22 cellular contexts compared by ENCODE assay signal in the genomic region with DNA sequence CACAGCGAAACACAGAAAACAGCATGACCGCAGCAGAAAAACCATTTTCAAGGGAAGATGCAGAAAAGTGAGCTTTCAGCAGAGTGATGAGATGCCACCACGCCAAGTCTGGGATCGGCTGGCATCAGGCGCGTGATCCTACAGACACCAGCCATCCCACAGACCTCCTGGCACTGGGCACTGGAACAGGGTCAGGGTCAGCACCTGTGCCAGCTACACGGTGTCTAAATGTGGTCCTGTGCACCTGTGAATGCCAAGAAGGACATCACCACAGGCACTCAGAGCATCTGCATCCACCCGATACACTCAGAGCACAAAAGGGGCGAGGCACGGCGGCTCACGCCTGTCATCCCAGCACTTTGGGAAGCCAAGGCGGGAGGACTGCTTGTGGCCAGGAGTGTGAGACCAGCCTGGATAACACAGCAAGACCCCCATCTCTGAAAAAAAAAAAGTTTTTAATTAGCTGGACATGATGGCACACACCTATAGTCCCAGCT.
"Had no signal": no experiment of that assay in that cellular context is flagged by ENCODE, and none has a peak within 500 bp of the region (broad histone marks: within the 10 kb centered on the region; RNA-seq: fewer than 3 reads in every experiment).

No MANE protein-coding gene starts in this region.

- H3K4me2 ChIP-seq: smooth muscle cell had no signal

- H3K4me1 ChIP-seq: left lung, pancreas, right lobe of liver, thyroid gland, vagina had no signal

- H3K36me3 ChIP-seq: left lung, pancreas, right lobe of liver, stomach, thyroid gland, vagina had no signal

- H3K9me3 ChIP-seq: left lung, mucosa of descending colon, pancreas, right lobe of liver, stomach, thyroid gland, vagina had no signal

- H3K36me3 Mint-ChIP-seq: mesothelial cell of epicardium; stimulated activated effector memory CD8-positive, alpha-beta T cell treated with anti-CD3 and anti-CD28 coated beads, Interleukin-12 subunit alpha, Interleukin-12 subunit beta, amount 100 ng/mL, for 72 hours had no signal

- H3K9me3 Mint-ChIP-seq: mesothelial cell of epicardium; naive thymus-derived CD8-positive, alpha-beta T cell; stimulated activated effector memory CD8-positive, alpha-beta T cell treated with anti-CD3 and anti-CD28 coated beads, Interleukin-12 subunit alpha, Interleukin-12 subunit beta, amount 100 ng/mL, for 72 hours had no signal

- H3K4me3 Mint-ChIP-seq: memory B cell; mesothelial cell of epicardium; naive thymus-derived CD8-positive, alpha-beta T cell; nephron progenitor cell; stimulated activated effector memory CD8-positive, alpha-beta T cell treated with anti-CD3 and anti-CD28 coated beads, Interleukin-12 subunit alpha, Interleukin-12 subunit beta, amount 100 ng/mL, for 72 hours had no signal

- H3K4me1 Mint-ChIP-seq: mesothelial cell of epicardium had no signal

- H3K27ac ChIP-seq: left lung, pancreas, right lobe of liver, stomach, thyroid gland, vagina had no signal

- DNase-seq: cortex of kidney; left cardiac atrium; nephron progenitor cell; occipital lobe; retina; stimulated activated CD4-positive, alpha-beta T cell treated with anti-CD3 and anti-CD28 coated beads, Interleukin-2, amount 100 ng/mL, for 24 hours; stimulated activated CD4-positive, alpha-beta T cell treated with anti-CD3 and anti-CD28 coated beads, Interleukin-4, amount 100 ng/mL, for 24 hours; stimulated activated naive CD4-positive, alpha-beta T cell treated with Interleukin-2 at 50 U/mL for 16 hours; stomach; thyroid gland; trophoblast cell had no signal

- H3K27me3 ChIP-seq: left lung, pancreas, right lobe of liver, thyroid gland, vagina had no signal

- ATAC-seq: left cardiac atrium; left lung; mucosa of descending colon; naive thymus-derived CD8-positive, alpha-beta T cell; pancreas; right lobe of liver; stimulated activated effector memory CD8-positive, alpha-beta T cell treated with anti-CD3 and anti-CD28 coated beads, Interleukin-12 subunit alpha, Interleukin-12 subunit beta, amount 100 ng/mL, for 72 hours had no signal

- H3K4me3 ChIP-seq: left lung, lung, mucosa of descending colon, pancreas, right lobe of liver, smooth muscle cell, stomach, thyroid gland, vagina had no signal

- H3K27ac Mint-ChIP-seq: memory B cell; mesothelial cell of epicardium; naive thymus-derived CD8-positive, alpha-beta T cell; nephron progenitor cell; stimulated activated effector memory CD8-positive, alpha-beta T cell treated with anti-CD3 and anti-CD28 coated beads, Interleukin-12 subunit alpha, Interleukin-12 subunit beta, amount 100 ng/mL, for 72 hours had no signal
